In genomic region chr17:69943058-69943457, GRCh38 we compare ENCODE assay signal across 9 cellular contexts.
"Had no signal": no experiment of that assay in that cellular context is flagged by ENCODE, and none has a peak within 500 bp of the region (broad histone marks: within the 10 kb centered on the region; RNA-seq: fewer than 3 reads in every experiment).

No MANE protein-coding gene starts in this region.

- H3K4me3 ChIP-seq: GM23248 had no signal

- H3K27ac ChIP-seq: GM23248, KMS-11 had no signal

- H3K9ac ChIP-seq: GM23248, KMS-11 had no signal

- FAIRE-seq: HepG2 had no signal

- DNase-seq: GM23248, GOT3, H9, HCEC 1CT, HFFc6, Karpas-422, KBM-7 had no signal
